8 cellular contexts compared by ENCODE assay signal in the genomic region with DNA sequence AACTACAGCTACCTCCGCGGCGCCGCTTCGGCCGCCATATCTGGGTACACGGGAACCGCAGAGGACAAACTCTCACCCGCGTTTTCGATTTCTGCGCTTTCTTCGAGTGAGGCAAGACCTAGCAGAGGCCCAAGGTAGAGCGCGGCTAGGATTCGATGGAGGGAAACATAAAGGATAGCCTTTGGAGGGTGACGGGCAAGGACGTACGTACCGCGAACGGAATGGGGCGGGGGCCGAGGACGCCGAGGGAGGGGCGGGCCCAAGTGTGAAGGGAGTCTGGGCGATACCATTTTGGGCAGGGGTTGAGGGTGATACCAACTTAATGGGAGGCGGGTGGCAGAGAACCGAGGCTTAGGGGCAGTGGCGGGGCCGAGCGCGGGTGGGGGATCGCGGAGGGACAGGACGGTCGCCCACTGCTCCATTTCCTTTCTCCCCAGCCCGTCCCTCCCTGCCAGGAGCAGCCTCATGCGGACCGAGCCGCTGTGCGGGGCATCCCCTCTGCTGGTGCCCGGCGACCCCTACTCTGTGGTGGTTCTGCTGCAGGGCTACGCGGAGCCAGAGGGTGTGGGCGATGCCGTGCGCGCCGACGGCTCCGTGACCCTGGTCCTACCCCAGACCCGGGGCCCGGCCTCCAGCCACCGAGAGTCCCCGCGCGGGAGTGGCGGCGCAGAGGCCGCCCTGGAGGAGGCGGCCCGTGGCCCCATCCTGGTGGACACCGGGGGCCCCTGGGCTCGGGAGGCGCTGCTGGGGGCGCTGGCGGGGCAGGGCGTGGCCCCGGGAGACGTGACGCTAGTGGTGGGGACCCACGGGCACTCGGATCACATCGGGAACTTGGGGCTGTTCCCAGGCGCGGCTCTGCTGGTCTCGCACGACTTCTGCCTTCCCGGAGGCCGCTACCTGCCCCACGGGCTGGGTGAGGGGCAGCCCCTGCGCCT. TPM values are rescaled to one million over a fixed set of nuclear protein-coding genes. Genes with fewer than 3 reads are reported as not detected.
DNase-seq lines count a peak whose midpoint lies in the region; ATAC-seq, FAIRE-seq and TF ChIP-seq lines count a peak whose summit lies in the region.

A gene with protein sequence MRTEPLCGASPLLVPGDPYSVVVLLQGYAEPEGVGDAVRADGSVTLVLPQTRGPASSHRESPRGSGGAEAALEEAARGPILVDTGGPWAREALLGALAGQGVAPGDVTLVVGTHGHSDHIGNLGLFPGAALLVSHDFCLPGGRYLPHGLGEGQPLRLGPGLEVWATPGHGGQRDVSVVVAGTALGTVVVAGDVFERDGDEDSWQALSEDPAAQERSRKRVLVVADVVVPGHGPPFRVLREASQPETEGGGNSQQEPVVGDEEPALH (plus strand): TSS at position 37 of the 935 bp plus-strand sequence. CDS start 429 bp downstream, at position 466.

- H2AFZ ChIP-seq in mammary epithelial cell (ENCODE audit: low read depth, low read length): peak within 1 kb of the TSS; percentile 99

- POLR2A ChIA-PET in A549 (lab: Yijun Ruan, JAX): interaction anchor here (0.5 to 1.7 kb wide), 7 partner anchors 13 to 302 kb away, joined by 3 to 11 read pairs (median 4); a partner anchor contains a TSS

- H3K4me2 ChIP-seq in A549: peak within 1 kb of the TSS; percentile 62
- H3K4me2 ChIP-seq in mammary epithelial cell (ENCODE audit: insufficient read depth, low read depth, low read length): peak within 1 kb of the TSS; percentile 100

- H3K36me3 ChIP-seq in mammary epithelial cell (ENCODE audit: insufficient read depth, low read length) (no peaks in the 10 kb centered on the region), small intestine (ENCODE audit: control insufficient read depth in 2 of 2, insufficient read depth in 2 of 2, low read length in 2 of 2) (no peaks in the 10 kb centered on the region)

- H3K4me1 ChIP-seq in A549 (peaks cover 30% of the 10 kb centered on the region), mammary epithelial cell (ENCODE audit: insufficient read depth, low read length) (peaks cover 7% of the 10 kb centered on the region), small intestine (ENCODE audit: control insufficient read depth in 2 of 2, insufficient read depth in 1 of 2, low read depth in 1 of 2, low read length in 1 of 2) (peaks cover 3 to 5% of the 10 kb centered on the region in 2 donors)

- H3K9me3 ChIP-seq in A549 (no peaks in the 10 kb centered on the region), mammary epithelial cell (replicated peaks; ENCODE audit: insufficient read depth, low read length) (no peaks in the 10 kb centered on the region), small intestine (ENCODE audit: control insufficient read depth, low read depth) (no peaks in the 10 kb centered on the region)

- 2% methylated on average over 31 of the region's 85 CpGs for WGBS in A549 (ENCODE audit: missing lambda C conversion rate)
- WGBS in mammary epithelial cell (ENCODE audit: low coverage, missing lambda C conversion rate): 2% methylated on average over 18 of the region's 85 CpGs
- WGBS in small intestine, 3 donors: 0 to 1% (median 0%) methylated on average over 54 to 85 of the region's 85 CpGs

- H3K4me3 ChIP-seq in A549 (peak within 1 kb of the TSS; percentile 64), WI38 (ENCODE audit: low read depth, low read length) (peak within 1 kb of the TSS; percentile 83), mammary epithelial cell (replicated peaks in 1 of 3; ENCODE audit: insufficient read depth in 1 of 3, low read depth in 2 of 3, low read length in 3 of 3) (peak within 1 kb of the TSS; percentile 62 to 95 (median 90)), small intestine (ENCODE audit: low read depth in 1 of 2, low read length in 2 of 2) (peak within 1 kb of the TSS; percentile 81 to 94)

- FAIRE-seq in A549 (lab: Jason Lieb, UNC) (no peak), small intestine (lab: Jason Lieb, UNC) (no peak)

- no peak for TF ChIP-seq EP300 in A549 (IDR thresholded peaks at IDR 0.05)

- in situ Hi-C loops in mammary epithelial cell (cut with MboI; ENCODE audit: low sequenced_read_pairs in 2 of 2): no loop called here

- H3K9ac ChIP-seq in mammary epithelial cell (ENCODE audit: insufficient read depth, low read length): peak within 1 kb of the TSS; percentile 96

- dilution Hi-C loops in mammary epithelial cell (cut with HindIII; ENCODE audit: low sequenced_read_pairs): no loop called here

- no peak for TF ChIP-seq CTCF in A549 (IDR thresholded peaks at IDR 0.05)
- TF ChIP-seq CTCF in WI38 (IDR thresholded peaks at IDR 0.05; ENCODE audit: low read depth, low read length): no peak
- TF ChIP-seq CTCF in mammary epithelial cell (conservative IDR thresholded peaks at IDR 0.05 in 1 of 2, IDR thresholded peaks at IDR 0.05 in 1 of 2; ENCODE audit: extremely low read depth in 1 of 2, insufficient read depth in 1 of 2, low read depth in 1 of 2, low read length in 2 of 2): no peak

- peak; percentile 82 to 95 for DNase-seq in A549 (ENCODE audit: low read depth in 1 of 2, low spot score in 1 of 2)
- DNase-seq in NCI-H2227 (lab: John Stamatoyannopoulos, UW; ENCODE audit: unreplicated experiment): peak; percentile 96
- DNase-seq in mammary epithelial cell: peak; percentile 86
- peak; percentile 84 for DNase-seq in iPS-NIHi7 (ENCODE audit: extremely low spot score)
- peak; percentile 93 for DNase-seq in small intestine

- peaks cover 8% of the 10 kb centered on the region for H3K79me2 ChIP-seq in mammary epithelial cell (ENCODE audit: insufficient read depth, low read length)

- TF ChIP-seq POLR2A in A549 (IDR thresholded peaks at IDR 0.05; ENCODE audit: low read length): peak; percentile 81

- CTCF ChIA-PET in A549 (lab: Yijun Ruan, JAX) (interaction anchor here (2.4 to 13.2 kb wide), 3 partner anchors 8 to 63 kb away, joined by 7 to 245 read pairs (median 13); a partner anchor contains a TSS), mammary epithelial cell (lab: Charles Lee; ENCODE audit: low non-redundant PET) (interaction anchor here (0.6 kb wide), 1 partner anchor 578 kb away, joined by 4 read pairs; no protein-coding TSS in a partner anchor)

- ATAC-seq in A549 (peak; percentile 76 to 83), GM18867 (IDR thresholded peaks at IDR 0.05; ENCODE audit: unreplicated experiment) (peak; percentile 69), HG03108 (IDR thresholded peaks at IDR 0.05; ENCODE audit: unreplicated experiment) (peak; percentile 50)

- intact Hi-C loops in mammary epithelial cell (cut with micrococcal nuclease): loop anchor here (1.0 to 5.0 kb wide), 3 partner anchors 27 to 133 kb away; a partner anchor contains a TSS

- no peak for TF ChIP-seq RAD21 in A549 (conservative IDR thresholded peaks at IDR 0.05 in 1 of 2, IDR thresholded peaks at IDR 0.05 in 1 of 2)

- BruUV-seq in mammary epithelial cell (replicated peaks; lab: Mats Ljungman, UMichigan): no TSS peak

- H4K20me1 ChIP-seq in mammary epithelial cell (ENCODE audit: insufficient read depth, low read length): no peaks in the 10 kb centered on the region

- H3K27me3 ChIP-seq in mammary epithelial cell (ENCODE audit: insufficient read depth, low read length) (no peaks in the 10 kb centered on the region), small intestine (ENCODE audit: control insufficient read depth in 2 of 2, insufficient read depth in 2 of 2, low read length in 2 of 2) (no peaks in the 10 kb centered on the region)

- peak within 1 kb of the TSS; percentile 90 to 94 for H3K27ac ChIP-seq in A549
- peak within 1 kb of the TSS; percentile 90 for H3K27ac ChIP-seq in mammary epithelial cell (ENCODE audit: insufficient read depth, low read depth, low read length)
- H3K27ac ChIP-seq in small intestine (ENCODE audit: low read depth in 1 of 2, low read length in 1 of 2): peak within 1 kb of the TSS; percentile 94 to 95

TF ChIP-seq in A549, 52 proteins besides CTCF, POLR2A, EP300 and RAD21 (continues in another document):
- TF ChIP-seq MAFK (IDR thresholded peaks at IDR 0.05; ENCODE audit: partially characterized antibody): no peak
- TF ChIP-seq HEYL (CRISPR knock-in tag; IDR thresholded peaks at IDR 0.05): no peak
- TF ChIP-seq, protein P1, sequence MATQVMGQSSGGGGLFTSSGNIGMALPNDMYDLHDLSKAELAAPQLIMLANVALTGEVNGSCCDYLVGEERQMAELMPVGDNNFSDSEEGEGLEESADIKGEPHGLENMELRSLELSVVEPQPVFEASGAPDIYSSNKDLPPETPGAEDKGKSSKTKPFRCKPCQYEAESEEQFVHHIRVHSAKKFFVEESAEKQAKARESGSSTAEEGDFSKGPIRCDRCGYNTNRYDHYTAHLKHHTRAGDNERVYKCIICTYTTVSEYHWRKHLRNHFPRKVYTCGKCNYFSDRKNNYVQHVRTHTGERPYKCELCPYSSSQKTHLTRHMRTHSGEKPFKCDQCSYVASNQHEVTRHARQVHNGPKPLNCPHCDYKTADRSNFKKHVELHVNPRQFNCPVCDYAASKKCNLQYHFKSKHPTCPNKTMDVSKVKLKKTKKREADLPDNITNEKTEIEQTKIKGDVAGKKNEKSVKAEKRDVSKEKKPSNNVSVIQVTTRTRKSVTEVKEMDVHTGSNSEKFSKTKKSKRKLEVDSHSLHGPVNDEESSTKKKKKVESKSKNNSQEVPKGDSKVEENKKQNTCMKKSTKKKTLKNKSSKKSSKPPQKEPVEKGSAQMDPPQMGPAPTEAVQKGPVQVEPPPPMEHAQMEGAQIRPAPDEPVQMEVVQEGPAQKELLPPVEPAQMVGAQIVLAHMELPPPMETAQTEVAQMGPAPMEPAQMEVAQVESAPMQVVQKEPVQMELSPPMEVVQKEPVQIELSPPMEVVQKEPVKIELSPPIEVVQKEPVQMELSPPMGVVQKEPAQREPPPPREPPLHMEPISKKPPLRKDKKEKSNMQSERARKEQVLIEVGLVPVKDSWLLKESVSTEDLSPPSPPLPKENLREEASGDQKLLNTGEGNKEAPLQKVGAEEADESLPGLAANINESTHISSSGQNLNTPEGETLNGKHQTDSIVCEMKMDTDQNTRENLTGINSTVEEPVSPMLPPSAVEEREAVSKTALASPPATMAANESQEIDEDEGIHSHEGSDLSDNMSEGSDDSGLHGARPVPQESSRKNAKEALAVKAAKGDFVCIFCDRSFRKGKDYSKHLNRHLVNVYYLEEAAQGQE (IDR thresholded peaks at IDR 0.05): no peak
- TF ChIP-seq, protein P2, sequence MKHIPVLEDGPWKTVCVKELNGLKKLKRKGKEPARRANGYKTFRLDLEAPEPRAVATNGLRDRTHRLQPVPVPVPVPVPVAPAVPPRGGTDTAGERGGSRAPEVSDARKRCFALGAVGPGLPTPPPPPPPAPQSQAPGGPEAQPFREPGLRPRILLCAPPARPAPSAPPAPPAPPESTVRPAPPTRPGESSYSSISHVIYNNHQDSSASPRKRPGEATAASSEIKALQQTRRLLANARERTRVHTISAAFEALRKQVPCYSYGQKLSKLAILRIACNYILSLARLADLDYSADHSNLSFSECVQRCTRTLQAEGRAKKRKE (CRISPR knock-in tag; IDR thresholded peaks at IDR 0.05; ENCODE audit: low read depth): no peak

RNA-seq across cellular contexts. Expression of the gene that starts here (rescaled TPM):
- polyA plus RNA-seq in A549 (2011; rRNA removed) (0.45 and 0.63 TPM in 2 replicates), A549 (2017; fragmentation: RNase III; extraction: RNeasy Plus Mini Kit Qiagen cat#74134 plus additional on column Dnase treatment) (2.5 to 3.3 TPM (median 2.6 TPM) in 3 replicates), mammary epithelial cell (1.0 TPM), small intestine (1 to 10 TPM; 2.0 to 3.2 (median 2.2) TPM)
- 2.8 and 3.0 TPM in 2 replicates for polyA plus RNA-seq in A549 (2012; cell fraction: cytosol; rRNA removed)
- polyA plus RNA-seq in A549 (2012; cell fraction: nucleus; rRNA removed): 3.8 and 3.9 TPM in 2 replicates
- polyA minus RNA-seq in A549 (2011; rRNA and poly(A)+ RNA removed): 0.37 and 0.58 TPM in 2 replicates
- 1 to 10 TPM; 1.2 to 1.5 TPM for total RNA-seq in mammary epithelial cell
- not detected for polyA minus RNA-seq in mammary epithelial cell

Comparison
In these comparisons a context has a peak if more than half of its experiments do, and no peak if none do; other contexts are left out.
1. Peak in every context shown above with its lines: DNase-seq, ATAC-seq, H3K4me3 ChIP-seq and H3K27ac ChIP-seq.